Comparison of ENCODE assay signal across 10 cellular contexts in the genomic region with DNA sequence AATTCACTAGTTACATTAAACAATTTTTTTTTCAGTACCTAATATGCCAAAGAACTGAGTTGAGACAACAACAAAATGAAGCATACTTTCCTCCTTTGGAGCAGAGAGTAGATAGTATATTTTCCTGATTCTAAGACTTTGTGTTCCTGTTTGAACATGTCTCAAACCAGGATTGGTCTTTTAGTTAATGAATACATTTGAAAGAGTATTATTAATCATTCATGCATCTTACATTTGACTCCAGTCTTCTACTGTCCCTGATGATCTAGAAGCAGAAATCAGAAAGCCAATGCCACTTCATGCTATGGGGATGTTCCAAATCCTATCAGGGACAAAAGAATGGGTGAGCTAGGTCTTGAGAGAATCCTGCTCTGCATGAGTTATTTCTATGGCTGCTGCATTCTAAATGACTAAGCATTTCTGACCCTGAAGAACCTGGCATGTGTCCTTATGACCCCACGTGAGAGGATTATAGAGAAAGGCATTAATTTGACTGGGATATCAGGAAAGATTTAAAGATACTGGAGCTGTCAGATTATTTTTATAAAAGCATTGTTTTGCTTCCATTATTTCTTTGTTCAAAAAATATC. TPM values are rescaled to one million over a fixed set of nuclear protein-coding genes. Genes with fewer than 3 reads are reported as not detected.
DNase-seq lines count a peak whose midpoint lies in the region; TF ChIP-seq lines count a peak whose summit lies in the region.
"Had no signal": no experiment of that assay in that cellular context is flagged by ENCODE, and none has a peak within 500 bp of the region (broad histone marks: within the 10 kb centered on the region; RNA-seq: fewer than 3 reads in every experiment).

No MANE protein-coding gene starts in this region.

- CTCF ChIA-PET in activated CD4-positive, alpha-beta T cell treated with anti-CD3 and anti-CD28 coated beads, Interleukin-2, amount 10 ng/mL, durations not matched to agents 7 days and 5 days (lab: Charles Lee): interaction anchor here (1.3 kb wide), 1 partner anchor 20 kb away, joined by 4 read pairs; no protein-coding TSS in a partner anchor

- no peak for DNase-seq in activated CD4-positive, alpha-beta T cell treated with anti-CD3 and anti-CD28 coated beads, Interleukin-2, amount 10 ng/mL, durations not matched to agents 7 days and 5 days
- no peak for DNase-seq in activated CD4-positive, alpha-beta T cell treated with anti-CD3 and anti-CD28 coated beads, Interleukin-2, amount 50 U/mL, for 48 hours
- DNase-seq in LHCN-M2 (ENCODE audit: low read depth): peak; percentile 70
- DNase-seq in amniotic epithelial cell (ENCODE audit: low read depth): peak; percentile 73
- no peak for DNase-seq in DMS79 treated with DMSO at 0.1 percent for 48 hours (lab: John Stamatoyannopoulos, UW)
- DNase-seq in effector CD8-positive, alpha-beta T cell (lab: John Stamatoyannopoulos, UW): no peak
- no peak for DNase-seq in amygdala (lab: John Stamatoyannopoulos, UW)
- DNase-seq: NCI-H1436 treated with DMSO at 0.1 percent for 48 hours, pancreas had no signal

- no peaks in the 10 kb centered on the region for H3K27me3 Mint-ChIP-seq in activated CD4-positive, alpha-beta T cell treated with anti-CD3 and anti-CD28 coated beads, Interleukin-2, amount 10 ng/mL, durations not matched to agents 7 days and 5 days
- no peaks in the 10 kb centered on the region for H3K27me3 Mint-ChIP-seq in nephron (ENCODE audit: low read depth)

- no peak for TF ChIP-seq CTCF in nephron (IDR thresholded peaks at IDR 0.05; ENCODE audit: unreplicated experiment in 3 of 3)

- H3K4me3 Mint-ChIP-seq in activated CD4-positive, alpha-beta T cell treated with anti-CD3 and anti-CD28 coated beads, Interleukin-2, amount 10 ng/mL, durations not matched to agents 7 days and 5 days: no peak overlapping the region
- no peak overlapping the region for H3K4me3 Mint-ChIP-seq in nephron

- peak overlapping the region; percentile 41 for H3K27ac Mint-ChIP-seq in activated CD4-positive, alpha-beta T cell treated with anti-CD3 and anti-CD28 coated beads, Interleukin-2, amount 10 ng/mL, durations not matched to agents 7 days and 5 days
- H3K27ac Mint-ChIP-seq in nephron: peak overlapping the region in 2 of 3 experiments; percentile 31 to 82

- H3K9me3 Mint-ChIP-seq in activated CD4-positive, alpha-beta T cell treated with anti-CD3 and anti-CD28 coated beads, Interleukin-2, amount 10 ng/mL, durations not matched to agents 7 days and 5 days: peaks cover 15% of the 10 kb centered on the region
- no peaks in the 10 kb centered on the region for H3K9me3 Mint-ChIP-seq in nephron

- peaks cover 23% of the 10 kb centered on the region for H3K36me3 Mint-ChIP-seq in activated CD4-positive, alpha-beta T cell treated with anti-CD3 and anti-CD28 coated beads, Interleukin-2, amount 10 ng/mL, durations not matched to agents 7 days and 5 days (ENCODE audit: low read depth)
- no peaks in the 10 kb centered on the region for H3K36me3 Mint-ChIP-seq in nephron (ENCODE audit: low read depth)

- POLR2A ChIA-PET in activated CD4-positive, alpha-beta T cell treated with anti-CD3 and anti-CD28 coated beads, Interleukin-2, amount 10 ng/mL, durations not matched to agents 7 days and 5 days (lab: Charles Lee): no interaction called here

- H3K4me1 Mint-ChIP-seq in activated CD4-positive, alpha-beta T cell treated with anti-CD3 and anti-CD28 coated beads, Interleukin-2, amount 10 ng/mL, durations not matched to agents 7 days and 5 days: peaks cover 73% of the 10 kb centered on the region
- H3K4me1 Mint-ChIP-seq in nephron: no peaks in the 10 kb centered on the region

RNA-seq across cellular contexts. Expression of a gene that starts 32.9 kb away (rescaled TPM):
- 100 to 1,000 TPM; 437 to 559 TPM for total RNA-seq in activated CD4-positive, alpha-beta T cell treated with anti-CD3 and anti-CD28 coated beads, Interleukin-2, amount 10 ng/mL, durations not matched to agents 7 days and 5 days
- 124 and 149 TPM in 2 replicates for total RNA-seq in LHCN-M2 (2014; rRNA removed)
- 25.7 TPM for polyA plus RNA-seq in LHCN-M2 (2012)

Comparison
In these comparisons a context has a peak if more than half of its experiments do, and no peak if none do; other contexts are left out.
1. DNase-seq: peak in LHCN-M2 (single experiment) and amniotic epithelial cell (single experiment); none in activated CD4-positive, alpha-beta T cell treated with anti-CD3 and anti-CD28 coated beads, Interleukin-2, amount 10 ng/mL, durations not matched to agents 7 days and 5 days (single experiment), activated CD4-positive, alpha-beta T cell treated with anti-CD3 and anti-CD28 coated beads, Interleukin-2, amount 50 U/mL, for 48 hours (0 of 2), DMS79 treated with DMSO at 0.1 percent for 48 hours (single experiment), effector CD8-positive, alpha-beta T cell (single experiment) and amygdala (0 of 56).